Comparison of ENCODE assay signal across 2 cellular contexts in the genomic region with DNA sequence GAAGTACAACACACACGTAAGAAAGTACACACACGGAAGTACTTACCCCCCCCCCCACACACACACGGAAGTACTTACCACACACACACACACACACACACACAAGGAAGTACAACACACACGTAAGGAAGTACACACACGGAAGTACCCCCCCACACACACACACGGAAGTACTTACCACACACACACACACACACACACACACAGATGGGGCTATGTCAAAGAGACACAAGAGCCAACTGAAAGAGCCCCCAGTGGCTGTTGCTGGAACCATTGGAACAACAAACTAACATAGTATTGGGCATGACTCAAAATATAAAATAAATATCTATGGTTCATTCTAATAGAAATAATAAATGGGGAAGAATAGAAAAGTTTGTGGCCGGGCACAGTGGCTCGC.
TF ChIP-seq lines count a peak whose summit lies in the region.

No MANE protein-coding gene starts in this region.

TF ChIP-seq in IMR-90, 13 proteins besides CTCF, POLR2A, EP300 and RAD21:
- TF ChIP-seq RCOR1 (IDR thresholded peaks at IDR 0.05; ENCODE audit: insufficient replicate concordance, low read length) (no peak), RFX5 (IDR thresholded peaks at IDR 0.05; ENCODE audit: low read depth, low read length) (no peak), MAFK (IDR thresholded peaks at IDR 0.05; ENCODE audit: low read depth, low read length) (no peak), MXI1 (IDR thresholded peaks at IDR 0.05; ENCODE audit: borderline replicate concordance, low read depth, low read length) (no peak), BHLHE40 (IDR thresholded peaks at IDR 0.05; ENCODE audit: low read depth, low read length) (no peak), MAZ (IDR thresholded peaks at IDR 0.05; ENCODE audit: borderline replicate concordance, low read depth, low read length) (no peak), SMC3 (IDR thresholded peaks at IDR 0.05; ENCODE audit: low read depth, low read length) (no peak), NFE2L2 (IDR thresholded peaks at IDR 0.05; ENCODE audit: low read depth, low read length) (no peak)
- TF ChIP-seq, protein P1, sequence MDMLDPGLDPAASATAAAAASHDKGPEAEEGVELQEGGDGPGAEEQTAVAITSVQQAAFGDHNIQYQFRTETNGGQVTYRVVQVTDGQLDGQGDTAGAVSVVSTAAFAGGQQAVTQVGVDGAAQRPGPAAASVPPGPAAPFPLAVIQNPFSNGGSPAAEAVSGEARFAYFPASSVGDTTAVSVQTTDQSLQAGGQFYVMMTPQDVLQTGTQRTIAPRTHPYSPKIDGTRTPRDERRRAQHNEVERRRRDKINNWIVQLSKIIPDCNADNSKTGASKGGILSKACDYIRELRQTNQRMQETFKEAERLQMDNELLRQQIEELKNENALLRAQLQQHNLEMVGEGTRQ (IDR thresholded peaks at IDR 0.05; ENCODE audit: low read depth, low read length), result no peak
- TF ChIP-seq, protein P2, sequence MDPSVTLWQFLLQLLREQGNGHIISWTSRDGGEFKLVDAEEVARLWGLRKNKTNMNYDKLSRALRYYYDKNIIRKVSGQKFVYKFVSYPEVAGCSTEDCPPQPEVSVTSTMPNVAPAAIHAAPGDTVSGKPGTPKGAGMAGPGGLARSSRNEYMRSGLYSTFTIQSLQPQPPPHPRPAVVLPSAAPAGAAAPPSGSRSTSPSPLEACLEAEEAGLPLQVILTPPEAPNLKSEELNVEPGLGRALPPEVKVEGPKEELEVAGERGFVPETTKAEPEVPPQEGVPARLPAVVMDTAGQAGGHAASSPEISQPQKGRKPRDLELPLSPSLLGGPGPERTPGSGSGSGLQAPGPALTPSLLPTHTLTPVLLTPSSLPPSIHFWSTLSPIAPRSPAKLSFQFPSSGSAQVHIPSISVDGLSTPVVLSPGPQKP (IDR thresholded peaks at IDR 0.05; ENCODE audit: borderline replicate concordance, low read depth, low read length), result no peak

TF ChIP-seq in GM12878, 131 proteins besides CTCF, POLR2A, EP300 and RAD21:
- TF ChIP-seq, protein P3, sequence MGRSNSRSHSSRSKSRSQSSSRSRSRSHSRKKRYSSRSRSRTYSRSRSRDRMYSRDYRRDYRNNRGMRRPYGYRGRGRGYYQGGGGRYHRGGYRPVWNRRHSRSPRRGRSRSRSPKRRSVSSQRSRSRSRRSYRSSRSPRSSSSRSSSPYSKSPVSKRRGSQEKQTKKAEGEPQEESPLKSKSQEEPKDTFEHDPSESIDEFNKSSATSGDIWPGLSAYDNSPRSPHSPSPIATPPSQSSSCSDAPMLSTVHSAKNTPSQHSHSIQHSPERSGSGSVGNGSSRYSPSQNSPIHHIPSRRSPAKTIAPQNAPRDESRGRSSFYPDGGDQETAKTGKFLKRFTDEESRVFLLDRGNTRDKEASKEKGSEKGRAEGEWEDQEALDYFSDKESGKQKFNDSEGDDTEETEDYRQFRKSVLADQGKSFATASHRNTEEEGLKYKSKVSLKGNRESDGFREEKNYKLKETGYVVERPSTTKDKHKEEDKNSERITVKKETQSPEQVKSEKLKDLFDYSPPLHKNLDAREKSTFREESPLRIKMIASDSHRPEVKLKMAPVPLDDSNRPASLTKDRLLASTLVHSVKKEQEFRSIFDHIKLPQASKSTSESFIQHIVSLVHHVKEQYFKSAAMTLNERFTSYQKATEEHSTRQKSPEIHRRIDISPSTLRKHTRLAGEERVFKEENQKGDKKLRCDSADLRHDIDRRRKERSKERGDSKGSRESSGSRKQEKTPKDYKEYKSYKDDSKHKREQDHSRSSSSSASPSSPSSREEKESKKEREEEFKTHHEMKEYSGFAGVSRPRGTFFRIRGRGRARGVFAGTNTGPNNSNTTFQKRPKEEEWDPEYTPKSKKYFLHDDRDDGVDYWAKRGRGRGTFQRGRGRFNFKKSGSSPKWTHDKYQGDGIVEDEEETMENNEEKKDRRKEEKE (IDR thresholded peaks at IDR 0.05), result no peak
- TF ChIP-seq ZNF24 (IDR thresholded peaks at IDR 0.05), result no peak
- 0 out of 2 replicates have a peak, but pooled peaks have one; percentile 24 for TF ChIP-seq GABPA (IDR thresholded peaks at IDR 0.05; ENCODE audit: low read depth)
- TF ChIP-seq ETV6 (conservative IDR thresholded peaks at IDR 0.05 in 1 of 2, IDR thresholded peaks at IDR 0.05 in 1 of 2; ENCODE audit: borderline replicate concordance in 1 of 2, low read depth in 1 of 2), result peak in 1 of 2 experiments; percentile 91; a peak in 2 of 4 replicates
